ENCODE assay signal across 33 cellular contexts in the genomic region with DNA sequence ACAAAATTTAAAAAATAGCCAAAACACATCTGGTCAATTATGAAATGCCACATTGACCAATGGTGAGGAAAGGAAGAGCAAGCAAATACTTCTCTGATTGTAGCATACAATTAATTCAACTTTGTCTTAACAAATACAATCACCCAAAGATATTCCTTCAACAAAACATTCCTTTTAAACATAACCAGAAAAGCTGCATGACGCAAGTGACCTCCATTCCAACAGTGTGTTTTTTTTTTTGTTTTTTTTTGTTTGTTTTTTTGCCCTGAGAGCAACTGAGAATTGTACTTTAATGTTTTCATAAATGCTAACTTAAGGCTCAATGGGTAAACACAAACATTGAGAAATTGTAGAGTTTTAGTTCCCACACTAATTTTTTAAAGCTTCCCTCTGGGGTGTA.
"Had no signal": no experiment of that assay in that cellular context is flagged by ENCODE, and none has a peak within 500 bp of the region (broad histone marks: within the 10 kb centered on the region; RNA-seq: fewer than 3 reads in every experiment).

No MANE protein-coding gene starts in this region.

- H3K4me2 ChIP-seq: smooth muscle cell had no signal

- DNase-seq: activated CD4-positive, alpha-beta memory T cell treated with anti-CD3 and anti-CD28 coated beads for 36 hours; activated CD4-positive, alpha-beta T cell treated with anti-CD3 and anti-CD28 coated beads, Interleukin-2, amount 10 ng/mL, durations not matched to agents 24 days and 14 days; activated CD8-positive, alpha-beta memory T cell treated with anti-CD3 and anti-CD28 coated beads, Interleukin-2, amount 50 U/mL, for 4 hours; activated gamma-delta T cell; activated naive CD4-positive, alpha-beta T cell treated with anti-CD3 and anti-CD28 coated beads, Interleukin-2, amount 10 ng/mL, durations not matched to agents 7 days and 5 days; activated naive CD8-positive, alpha-beta T cell treated with anti-CD3 and anti-CD28 coated beads, Interleukin-2, amount 10 ng/mL, durations not matched to agents 7 days and 5 days; activated T-cell treated with anti-CD3 and anti-CD28 coated beads, Interleukin-2, amount 50 U/mL, for 24 hours; amniotic stem cell; brain microvascular endothelial cell; caudate nucleus; gastrocnemius medialis; hippocampal formation; left cardiac atrium; lower lobe of right lung; natural killer cell; sigmoid colon; stimulated activated CD4-positive, alpha-beta T cell treated with anti-CD3 and anti-CD28 coated beads, Interleukin-15, amount 100 ng/mL, for 24 hours; stimulated activated CD4-positive, alpha-beta T cell treated with anti-CD3 and anti-CD28 coated beads, Interleukin-2, amount 100 ng/mL, for 24 hours; stimulated activated naive B cell treated with anti-CD40 and anti-IgM and Interleukin-4, amounts not matched to agents 10 μg/mL and 1 μg/mL and 100 μg/mL, for 72 hours; stomach; SW 1271; T-helper 9 cell; tibial artery; upper lobe of right lung; WERI-Rb-1 had no signal

- H3K36me3 Mint-ChIP-seq: activated CD4-positive, alpha-beta memory T cell treated with anti-CD3 and anti-CD28 coated beads for 36 hours; activated naive CD4-positive, alpha-beta T cell treated with anti-CD3 and anti-CD28 coated beads, Interleukin-2, amount 10 ng/mL, durations not matched to agents 7 days and 5 days; activated naive CD8-positive, alpha-beta T cell treated with anti-CD3 and anti-CD28 coated beads, Interleukin-2, amount 10 ng/mL, durations not matched to agents 7 days and 5 days; natural killer cell; stimulated activated naive B cell treated with anti-CD40 and anti-IgM and Interleukin-4, amounts not matched to agents 10 μg/mL and 1 μg/mL and 100 μg/mL, for 72 hours had no signal

- H3K4me3 Mint-ChIP-seq: activated CD4-positive, alpha-beta memory T cell treated with anti-CD3 and anti-CD28 coated beads for 36 hours; activated CD4-positive, alpha-beta T cell treated with anti-CD3 and anti-CD28 coated beads, Interleukin-2, amount 10 ng/mL, durations not matched to agents 24 days and 14 days; activated naive CD4-positive, alpha-beta T cell treated with anti-CD3 and anti-CD28 coated beads, Interleukin-2, amount 10 ng/mL, durations not matched to agents 7 days and 5 days; activated naive CD8-positive, alpha-beta T cell treated with anti-CD3 and anti-CD28 coated beads, Interleukin-2, amount 10 ng/mL, durations not matched to agents 7 days and 5 days; activated T-cell treated with anti-CD3 and anti-CD28 coated beads, Interleukin-2, amount 50 U/mL, for 24 hours; natural killer cell; stimulated activated naive B cell treated with anti-CD40 and anti-IgM and Interleukin-4, amounts not matched to agents 10 μg/mL and 1 μg/mL and 100 μg/mL, for 72 hours; T-helper 1 cell treated with Interleukin-12 subunit alpha and Interleukin-12 subunit beta and Interleukin-4 antibody, amounts not matched to agents 30 μg/mL and 1 μg/mL, for 36 hours had no signal

- H3K9me3 ChIP-seq: gastrocnemius medialis, lower lobe of right lung, sigmoid colon, stomach, suprapubic skin, tibial artery, upper lobe of right lung had no signal

- H3K27me3 ChIP-seq: brain microvascular endothelial cell, gastrocnemius medialis, sigmoid colon, stomach, suprapubic skin, tibial artery, upper lobe of right lung had no signal

- H3K27ac Mint-ChIP-seq: activated CD4-positive, alpha-beta memory T cell treated with anti-CD3 and anti-CD28 coated beads for 36 hours; activated CD4-positive, alpha-beta T cell treated with anti-CD3 and anti-CD28 coated beads, Interleukin-2, amount 10 ng/mL, durations not matched to agents 24 days and 14 days; activated naive CD4-positive, alpha-beta T cell treated with anti-CD3 and anti-CD28 coated beads, Interleukin-2, amount 10 ng/mL, durations not matched to agents 7 days and 5 days; activated naive CD8-positive, alpha-beta T cell treated with anti-CD3 and anti-CD28 coated beads, Interleukin-2, amount 10 ng/mL, durations not matched to agents 7 days and 5 days; activated T-cell treated with anti-CD3 and anti-CD28 coated beads, Interleukin-2, amount 50 U/mL, for 24 hours; natural killer cell; stimulated activated naive B cell treated with anti-CD40 and anti-IgM and Interleukin-4, amounts not matched to agents 10 μg/mL and 1 μg/mL and 100 μg/mL, for 72 hours; T-helper 1 cell treated with Interleukin-12 subunit alpha and Interleukin-12 subunit beta and Interleukin-4 antibody, amounts not matched to agents 30 μg/mL and 1 μg/mL, for 36 hours had no signal

- H3K27me3 Mint-ChIP-seq: activated CD4-positive, alpha-beta memory T cell treated with anti-CD3 and anti-CD28 coated beads for 36 hours; activated naive CD4-positive, alpha-beta T cell treated with anti-CD3 and anti-CD28 coated beads, Interleukin-2, amount 10 ng/mL, durations not matched to agents 7 days and 5 days; activated naive CD8-positive, alpha-beta T cell treated with anti-CD3 and anti-CD28 coated beads, Interleukin-2, amount 10 ng/mL, durations not matched to agents 7 days and 5 days; activated T-cell treated with anti-CD3 and anti-CD28 coated beads, Interleukin-2, amount 50 U/mL, for 24 hours; stimulated activated naive B cell treated with anti-CD40 and anti-IgM and Interleukin-4, amounts not matched to agents 10 μg/mL and 1 μg/mL and 100 μg/mL, for 72 hours had no signal

- H3K36me3 ChIP-seq: brain microvascular endothelial cell, gastrocnemius medialis, lower lobe of right lung, sigmoid colon, stomach, suprapubic skin, tibial artery, upper lobe of right lung, WERI-Rb-1 had no signal

- FAIRE-seq: astrocyte, keratinocyte, TTC549 had no signal

- H3K4me1 Mint-ChIP-seq: activated CD4-positive, alpha-beta T cell treated with anti-CD3 and anti-CD28 coated beads, Interleukin-2, amount 10 ng/mL, durations not matched to agents 24 days and 14 days; activated naive CD4-positive, alpha-beta T cell treated with anti-CD3 and anti-CD28 coated beads, Interleukin-2, amount 10 ng/mL, durations not matched to agents 7 days and 5 days; activated naive CD8-positive, alpha-beta T cell treated with anti-CD3 and anti-CD28 coated beads, Interleukin-2, amount 10 ng/mL, durations not matched to agents 7 days and 5 days; natural killer cell; stimulated activated naive B cell treated with anti-CD40 and anti-IgM and Interleukin-4, amounts not matched to agents 10 μg/mL and 1 μg/mL and 100 μg/mL, for 72 hours had no signal

- H3K9me3 Mint-ChIP-seq: activated CD4-positive, alpha-beta memory T cell treated with anti-CD3 and anti-CD28 coated beads for 36 hours; activated CD4-positive, alpha-beta T cell treated with anti-CD3 and anti-CD28 coated beads, Interleukin-2, amount 10 ng/mL, durations not matched to agents 24 days and 14 days; activated naive CD4-positive, alpha-beta T cell treated with anti-CD3 and anti-CD28 coated beads, Interleukin-2, amount 10 ng/mL, durations not matched to agents 7 days and 5 days; activated naive CD8-positive, alpha-beta T cell treated with anti-CD3 and anti-CD28 coated beads, Interleukin-2, amount 10 ng/mL, durations not matched to agents 7 days and 5 days; activated T-cell treated with anti-CD3 and anti-CD28 coated beads, Interleukin-2, amount 50 U/mL, for 24 hours; natural killer cell; stimulated activated naive B cell treated with anti-CD40 and anti-IgM and Interleukin-4, amounts not matched to agents 10 μg/mL and 1 μg/mL and 100 μg/mL, for 72 hours; T-helper 1 cell treated with Interleukin-12 subunit alpha and Interleukin-12 subunit beta and Interleukin-4 antibody, amounts not matched to agents 30 μg/mL and 1 μg/mL, for 36 hours had no signal

- H3K4me3 ChIP-seq: gastrocnemius medialis, lower lobe of right lung, sigmoid colon, smooth muscle cell, stomach, suprapubic skin, tibial artery, upper lobe of right lung had no signal

- ATAC-seq: activated CD4-positive, CD25-positive, alpha-beta regulatory T cell treated with anti-CD3 and anti-CD28 coated beads, Interleukin-2, amount 50 U/mL, for 24 hours; esophagus mucosa; gastrocnemius medialis; left cardiac atrium; lower lobe of right lung; natural killer cell; stimulated activated naive B cell treated with anti-CD40 and anti-IgM and Interleukin-4, amounts not matched to agents 10 μg/mL and 1 μg/mL and 100 μg/mL, for 72 hours; upper lobe of right lung had no signal

- H3K4me1 ChIP-seq: upper lobe of right lung had no signal
